Comparison of ENCODE assay signal across 13 cellular contexts in the genomic region with DNA sequence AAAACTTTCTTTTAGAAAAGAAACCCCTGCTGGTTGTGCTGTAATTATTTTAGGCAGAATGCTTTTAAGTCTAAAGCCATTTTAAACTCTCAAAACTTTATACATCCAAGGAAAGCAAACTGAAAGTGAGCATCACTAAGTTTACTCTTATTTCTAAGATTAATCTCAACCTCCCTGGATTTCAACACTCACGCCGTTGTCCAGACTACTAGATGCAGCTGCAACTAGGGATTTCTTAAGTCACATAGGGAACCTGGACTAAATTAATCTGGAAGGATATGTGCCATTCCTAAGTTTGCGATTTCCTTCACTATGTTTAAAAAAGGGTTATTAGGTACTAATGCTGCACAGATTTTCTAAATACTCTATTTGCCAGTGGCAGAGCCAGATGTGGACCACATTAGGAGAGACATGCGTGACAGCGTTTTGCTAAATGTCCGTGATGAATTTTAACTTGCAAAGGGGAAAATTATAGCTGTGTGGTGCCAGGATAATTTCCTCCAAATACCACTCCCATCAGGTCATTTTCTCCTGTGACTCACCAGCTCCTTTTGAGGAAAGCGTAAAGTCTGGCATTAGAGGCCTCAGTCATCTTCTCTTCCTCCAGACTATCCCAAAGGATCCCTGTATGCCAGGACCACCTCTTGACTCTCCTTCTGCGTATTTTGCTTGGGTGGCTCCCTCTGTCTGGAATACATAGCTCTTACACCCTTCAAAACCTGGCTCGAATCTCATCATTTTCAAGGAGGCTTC.
A peak's percentile ranks its signal among the peaks of the same experiment; 100 is the strongest.
DNase-seq lines count a peak whose midpoint lies in the region; ATAC-seq, FAIRE-seq and TF ChIP-seq lines count a peak whose summit lies in the region.
"Had no signal": no experiment of that assay in that cellular context is flagged by ENCODE, and none has a peak within 500 bp of the region (broad histone marks: within the 10 kb centered on the region; RNA-seq: fewer than 3 reads in every experiment).

No MANE protein-coding gene starts in this region.

- no peaks in the 10 kb centered on the region for H3K79me2 ChIP-seq in Karpas-422 (ENCODE audit: low read length)
- H3K79me2 ChIP-seq in H1 (ENCODE audit: control insufficient read depth in 1 of 2, insufficient read depth in 2 of 2, low read length in 2 of 2), result no peaks in the 10 kb centered on the region

- no peaks in the 10 kb centered on the region for H3K36me3 Mint-ChIP-seq in activated CD4-positive, alpha-beta T cell treated with anti-CD3 and anti-CD28 coated beads, Interleukin-2, amount 10 ng/mL, durations not matched to agents 7 days and 5 days (ENCODE audit: low read depth)

- H4K5ac ChIP-seq in H1 (ENCODE audit: insufficient read length, low read depth, low read length), result no peak overlapping the region

- no peak overlapping the region for H4K91ac ChIP-seq in H1 (replicated peaks; ENCODE audit: insufficient read length, low read length)
- H4K91ac ChIP-seq in mesenchymal stem cell (ENCODE audit: low read length), result no peak overlapping the region

- H3K4me3 ChIP-seq in Karpas-422 (ENCODE audit: low read length), result no peak overlapping the region
- H3K4me3 ChIP-seq in H1 (ENCODE audit: extremely low read depth in 1 of 4, insufficient read depth in 2 of 4, low read depth in 3 of 4, low read length in 4 of 4), result no peak overlapping the region
- H3K4me3 ChIP-seq in mesenchymal stem cell (ENCODE audit: insufficient read depth in 1 of 2, low read depth in 1 of 2, low read length in 2 of 2), result peak overlapping the region in 1 of 2 experiments; percentile 65
- H3K4me3 ChIP-seq in ovary, result no peak overlapping the region
- H3K4me3 ChIP-seq: thyroid gland had no signal

- DNase-seq in AG09319 (ENCODE audit: extremely low read depth, low read depth) (peak; percentile 95), Karpas-422 (peak; percentile 25), H1 (ENCODE audit: low read depth in 1 of 2, low spot score in 2 of 2) (no peak), mesenchymal stem cell (peak; percentile 48), ovary (no peak)
- no peak for DNase-seq in activated CD4-positive, alpha-beta T cell treated with anti-CD3 and anti-CD28 coated beads, Interleukin-2, amount 10 ng/mL, durations not matched to agents 7 days and 5 days
- DNase-seq: activated naive CD4-positive, alpha-beta T cell treated with anti-CD3 and anti-CD28 coated beads for 36 hours; NCI-H1694; thyroid gland had no signal

- WGBS in H1 (ENCODE audit: extremely low coverage in 1 of 2, insufficient coverage in 1 of 2, insufficient read length in 1 of 2, insufficient replicate concordance in 2 of 2, low coverage in 1 of 2, low lambda C conversion rate in 2 of 2, missing lambda C conversion rate in 1 of 2), 2 experiments, result 93% methylated on average over 9 of the region's 9 CpGs; no CpG with 5 or more reads in 1 of the 2 experiments
- WGBS in mesenchymal stem cell, result 74% methylated on average over 5 of the region's 9 CpGs
- 64 to 87% (median 83%) methylated on average over 9 of the region's 9 CpGs for WGBS in ovary, 3 donors

- no peak overlapping the region for H4K8ac ChIP-seq in H1 (ENCODE audit: extremely low read depth, insufficient read depth, low read length)
- no peak overlapping the region for H4K8ac ChIP-seq in mesenchymal stem cell (ENCODE audit: low read length)

- no peaks in the 10 kb centered on the region for H3K23me2 ChIP-seq in H1 (ENCODE audit: low read depth, low read length)

- no peak overlapping the region for H3K14ac ChIP-seq in H1 (ENCODE audit: insufficient read length)
- H3K14ac ChIP-seq in mesenchymal stem cell (ENCODE audit: low read length in 2 of 2), result no peak overlapping the region

- H3K23ac ChIP-seq in H1 (ENCODE audit: insufficient read length), result no peak overlapping the region
- H3K23ac ChIP-seq in mesenchymal stem cell (ENCODE audit: low read length in 2 of 2), result no peak overlapping the region

- H2BK20ac ChIP-seq in H1 (ENCODE audit: low read length), result peak overlapping the region; percentile 24; the same call in 1 of the 2 replicates

- POLR2A ChIA-PET in H1 (lab: Charles Lee; ENCODE audit: partially characterized antibody), result no interaction called here
- POLR2A ChIA-PET in activated CD4-positive, alpha-beta T cell treated with anti-CD3 and anti-CD28 coated beads, Interleukin-2, amount 10 ng/mL, durations not matched to agents 7 days and 5 days (lab: Charles Lee), result no interaction called here

- TF ChIP-seq CTCF in AG09319 (IDR thresholded peaks at IDR 0.05; ENCODE audit: low read depth, low read length), result peak; percentile 38
- peak in 2 of 3 experiments; percentile 11 to 20; a peak in 2 of 4 replicates for TF ChIP-seq CTCF in H1 (IDR thresholded peaks at IDR 0.05; ENCODE audit: control extremely low read depth in 1 of 3, insufficient read depth in 1 of 3, low read depth in 1 of 3, low read length in 3 of 3)
- TF ChIP-seq CTCF in ovary (IDR thresholded peaks at IDR 0.05), result no peak

- no peak overlapping the region for H3K27ac Mint-ChIP-seq in activated CD4-positive, alpha-beta T cell treated with anti-CD3 and anti-CD28 coated beads, Interleukin-2, amount 10 ng/mL, durations not matched to agents 7 days and 5 days
- H3K27ac Mint-ChIP-seq: activated naive CD4-positive, alpha-beta T cell treated with anti-CD3 and anti-CD28 coated beads for 36 hours had no signal

- CTCF ChIA-PET in H1 (lab: Charles Lee; ENCODE audit: partially characterized antibody), result interaction anchor here (0.7 to 2.0 kb wide), 16 partner anchors 8 to 251 kb away, joined by 3 to 7 read pairs (median 4); a partner anchor contains a TSS
- CTCF ChIA-PET in activated CD4-positive, alpha-beta T cell treated with anti-CD3 and anti-CD28 coated beads, Interleukin-2, amount 10 ng/mL, durations not matched to agents 7 days and 5 days (lab: Charles Lee), result interaction anchor here (1.0 kb wide), 1 partner anchor 12 kb away, joined by 4 read pairs; no protein-coding TSS in a partner anchor

- H3K27me3 Mint-ChIP-seq in activated CD4-positive, alpha-beta T cell treated with anti-CD3 and anti-CD28 coated beads, Interleukin-2, amount 10 ng/mL, durations not matched to agents 7 days and 5 days, result peaks cover 42% of the 10 kb centered on the region

- TF ChIP-seq RAD21 in H1 (IDR thresholded peaks at IDR 0.05 in 1 of 2, conservative IDR thresholded peaks at IDR 0.05 in 1 of 2; ENCODE audit: low read depth in 2 of 2, low read length in 2 of 2), result peak; percentile 19 to 50; a peak in 2 of 4 replicates

- no peak for ATAC-seq in GM18868 (IDR thresholded peaks at IDR 0.05; ENCODE audit: unreplicated experiment)
- ATAC-seq in HG02678 (IDR thresholded peaks at IDR 0.05; ENCODE audit: unreplicated experiment), result no peak
- ATAC-seq: activated CD4-positive, CD25-positive, alpha-beta regulatory T cell treated with anti-CD3 and anti-CD28 coated beads, Interleukin-2, amount 50 U/mL, for 24 hours had no signal

- H3K27ac ChIP-seq in Karpas-422 (ENCODE audit: low read length) (no peak overlapping the region), H1 (ENCODE audit: low read depth, low read length) (no peak overlapping the region), mesenchymal stem cell (ENCODE audit: low read length, poor library complexity, severe bottlenecking) (no peak overlapping the region), ovary (no peak overlapping the region)
- H3K27ac ChIP-seq: C4-2B, thyroid gland had no signal

- no peak overlapping the region for H3K9ac ChIP-seq in Karpas-422 (ENCODE audit: low read length)
- H3K9ac ChIP-seq in H1 (replicated peaks in 1 of 4; ENCODE audit: extremely low read depth in 1 of 4, low read depth in 3 of 4, low read length in 3 of 4), result no peak overlapping the region
- H3K9ac ChIP-seq in mesenchymal stem cell (ENCODE audit: low read length), result peak overlapping the region; percentile 79

- no peak overlapping the region for H3K56ac ChIP-seq in H1 (replicated peaks; ENCODE audit: insufficient read length, low read depth, low read length)

- TF ChIP-seq EP300 in H1 (IDR thresholded peaks at IDR 0.05; ENCODE audit: borderline replicate concordance in 1 of 2, low read depth in 2 of 2, low read length in 2 of 2), result no peak
- TF ChIP-seq EP300 in ovary (IDR thresholded peaks at IDR 0.05), result no peak

- H3K4me1 ChIP-seq in Karpas-422 (ENCODE audit: low read length), result peaks cover 11% of the 10 kb centered on the region
- no peaks in the 10 kb centered on the region for H3K4me1 ChIP-seq in H1 (replicated peaks in 1 of 4; ENCODE audit: control insufficient read depth in 3 of 4, insufficient read depth in 4 of 4, low read length in 3 of 4)
- peaks cover 2% of the 10 kb centered on the region for H3K4me1 ChIP-seq in mesenchymal stem cell (ENCODE audit: control insufficient read depth, insufficient read depth, low read depth, low read length)
- no peaks in the 10 kb centered on the region for H3K4me1 ChIP-seq in ovary (ENCODE audit: insufficient read depth)
- H3K4me1 ChIP-seq: thyroid gland had no signal

- H3K4me1 Mint-ChIP-seq in activated CD4-positive, alpha-beta T cell treated with anti-CD3 and anti-CD28 coated beads, Interleukin-2, amount 10 ng/mL, durations not matched to agents 7 days and 5 days, result no peaks in the 10 kb centered on the region

- no peaks in the 10 kb centered on the region for H3K9me3 Mint-ChIP-seq in activated CD4-positive, alpha-beta T cell treated with anti-CD3 and anti-CD28 coated beads, Interleukin-2, amount 10 ng/mL, durations not matched to agents 7 days and 5 days
- H3K9me3 Mint-ChIP-seq: activated naive CD4-positive, alpha-beta T cell treated with anti-CD3 and anti-CD28 coated beads for 36 hours had no signal

- H3K4ac ChIP-seq in H1 (replicated peaks; ENCODE audit: insufficient read length, low read depth, low read length), result no peak overlapping the region
- no peak overlapping the region for H3K4ac ChIP-seq in mesenchymal stem cell (ENCODE audit: low read depth in 1 of 2, low read length in 2 of 2)

- H3K36me3 ChIP-seq in Karpas-422 (ENCODE audit: insufficient read depth, low read length) (no peaks in the 10 kb centered on the region), H1 (ENCODE audit: control insufficient read depth in 2 of 4, insufficient read depth in 4 of 4, low read length in 3 of 4) (no peaks in the 10 kb centered on the region), mesenchymal stem cell (ENCODE audit: control insufficient read depth in 1 of 2, insufficient read depth in 2 of 2, low read depth in 1 of 2, low read length in 2 of 2) (no peaks in the 10 kb centered on the region), ovary (no peaks in the 10 kb centered on the region)
- H3K36me3 ChIP-seq: thyroid gland had no signal

- H3K4me3 Mint-ChIP-seq in activated CD4-positive, alpha-beta T cell treated with anti-CD3 and anti-CD28 coated beads, Interleukin-2, amount 10 ng/mL, durations not matched to agents 7 days and 5 days, result no peak overlapping the region
- H3K4me3 Mint-ChIP-seq: activated naive CD4-positive, alpha-beta T cell treated with anti-CD3 and anti-CD28 coated beads for 36 hours had no signal

- H3K79me1 ChIP-seq in H1 (ENCODE audit: low read depth, low read length) (no peaks in the 10 kb centered on the region), mesenchymal stem cell (replicated peaks; ENCODE audit: low read length, poor library complexity, severe bottlenecking) (no peaks in the 10 kb centered on the region)

- H3K4me2 ChIP-seq in Karpas-422 (ENCODE audit: low read depth, low read length, poor library complexity, severe bottlenecking), result no peak overlapping the region
- H3K4me2 ChIP-seq in H1 (ENCODE audit: insufficient read depth in 1 of 2, low read depth in 2 of 2, low read length in 2 of 2), result no peak overlapping the region
- no peak overlapping the region for H3K4me2 ChIP-seq in mesenchymal stem cell (ENCODE audit: low read length, poor library complexity, severe bottlenecking)

- H3K27me3 ChIP-seq in Karpas-422 (ENCODE audit: low read length), result no peaks in the 10 kb centered on the region
- H3K27me3 ChIP-seq in H1 (replicated peaks in 1 of 4; ENCODE audit: control insufficient read depth in 3 of 4, extremely low read depth in 1 of 4, insufficient read depth in 3 of 4, low read length in 3 of 4), result no peaks in the 10 kb centered on the region
- no peaks in the 10 kb centered on the region for H3K27me3 ChIP-seq in mesenchymal stem cell (ENCODE audit: control insufficient read depth in 1 of 2, insufficient read depth in 1 of 2, low read length in 2 of 2)
- no peaks in the 10 kb centered on the region for H3K27me3 ChIP-seq in ovary
- H3K27me3 ChIP-seq: thyroid gland had no signal

- H2AFZ ChIP-seq in Karpas-422 (ENCODE audit: low read length) (no peak overlapping the region), H1 (ENCODE audit: low read length) (no peak overlapping the region), mesenchymal stem cell (ENCODE audit: low read depth, low read length) (no peak overlapping the region)

- H4K20me1 ChIP-seq in Karpas-422 (ENCODE audit: insufficient read depth, low read depth, low read length) (no peaks in the 10 kb centered on the region), H1 (replicated peaks in 1 of 2; ENCODE audit: control insufficient read depth in 1 of 2, insufficient read depth in 2 of 2, low read length in 2 of 2) (no peaks in the 10 kb centered on the region)

- no peak overlapping the region for H2BK12ac ChIP-seq in H1 (ENCODE audit: low read depth, low read length)
- H2BK12ac ChIP-seq in mesenchymal stem cell (ENCODE audit: low read length in 2 of 2), result no peak overlapping the region

- no peaks in the 10 kb centered on the region for H3K9me2 ChIP-seq in Karpas-422 (replicated peaks; ENCODE audit: insufficient read depth, low read length)

- intact Hi-C loops in ovary (cut with DNase I), result no loop called here

- H2BK120ac ChIP-seq in H1 (replicated peaks; ENCODE audit: low read depth, low read length), result no peak overlapping the region
- no peak overlapping the region for H2BK120ac ChIP-seq in mesenchymal stem cell (ENCODE audit: low read depth, low read length)

- H2BK5ac ChIP-seq in H1 (ENCODE audit: low read depth, low read length), result no peak overlapping the region
- H2BK5ac ChIP-seq in mesenchymal stem cell (ENCODE audit: low read depth, low read length, poor library complexity, severe bottlenecking), result no peak overlapping the region

- H3K9me3 ChIP-seq in Karpas-422 (ENCODE audit: low read length) (no peaks in the 10 kb centered on the region), H1 (ENCODE audit: insufficient read depth in 2 of 2, low read depth in 1 of 2, low read length in 1 of 2) (no peaks in the 10 kb centered on the region), mesenchymal stem cell (ENCODE audit: control insufficient read depth, low read length) (no peaks in the 10 kb centered on the region), ovary (no peaks in the 10 kb centered on the region)
- H3K9me3 ChIP-seq: thyroid gland had no signal

- no peak for FAIRE-seq in H1 (lab: Jason Lieb, UNC)

- TF ChIP-seq POLR2A in H1 (IDR thresholded peaks at IDR 0.05; ENCODE audit: control extremely low read depth in 1 of 2, low read depth in 2 of 2, low read length in 2 of 2) (no peak), ovary (IDR thresholded peaks at IDR 0.05) (no peak)

- H2AK5ac ChIP-seq in H1 (ENCODE audit: low read depth, low read length), result no peak overlapping the region
- no peak overlapping the region for H2AK5ac ChIP-seq in mesenchymal stem cell (ENCODE audit: low read length, severe bottlenecking)

- H2BK15ac ChIP-seq in H1 (ENCODE audit: low read length) (no peak overlapping the region), mesenchymal stem cell (ENCODE audit: low read depth, poor library complexity, severe bottlenecking) (no peak overlapping the region)

- no peak overlapping the region for H3K18ac ChIP-seq in H1 (ENCODE audit: extremely low read depth, low read length)
- H3K18ac ChIP-seq in mesenchymal stem cell (ENCODE audit: low read depth in 1 of 2, low read length in 2 of 2), result no peak overlapping the region

Comparison
In these comparisons a context has a peak if more than half of its experiments do, and no peak if none do; other contexts are left out.
1. DNase-seq: peak in AG09319 (single experiment), Karpas-422 (single experiment) and mesenchymal stem cell (single experiment); none in H1 (0 of 2), ovary (0 of 5) and activated CD4-positive, alpha-beta T cell treated with anti-CD3 and anti-CD28 coated beads, Interleukin-2, amount 10 ng/mL, durations not matched to agents 7 days and 5 days (single experiment).
2. CTCF ChIP-seq: peak in AG09319 (single experiment) and H1 (2 of 3); none in ovary (0 of 3).